ENCODE assay signal across 10 cellular contexts in the genomic region with DNA sequence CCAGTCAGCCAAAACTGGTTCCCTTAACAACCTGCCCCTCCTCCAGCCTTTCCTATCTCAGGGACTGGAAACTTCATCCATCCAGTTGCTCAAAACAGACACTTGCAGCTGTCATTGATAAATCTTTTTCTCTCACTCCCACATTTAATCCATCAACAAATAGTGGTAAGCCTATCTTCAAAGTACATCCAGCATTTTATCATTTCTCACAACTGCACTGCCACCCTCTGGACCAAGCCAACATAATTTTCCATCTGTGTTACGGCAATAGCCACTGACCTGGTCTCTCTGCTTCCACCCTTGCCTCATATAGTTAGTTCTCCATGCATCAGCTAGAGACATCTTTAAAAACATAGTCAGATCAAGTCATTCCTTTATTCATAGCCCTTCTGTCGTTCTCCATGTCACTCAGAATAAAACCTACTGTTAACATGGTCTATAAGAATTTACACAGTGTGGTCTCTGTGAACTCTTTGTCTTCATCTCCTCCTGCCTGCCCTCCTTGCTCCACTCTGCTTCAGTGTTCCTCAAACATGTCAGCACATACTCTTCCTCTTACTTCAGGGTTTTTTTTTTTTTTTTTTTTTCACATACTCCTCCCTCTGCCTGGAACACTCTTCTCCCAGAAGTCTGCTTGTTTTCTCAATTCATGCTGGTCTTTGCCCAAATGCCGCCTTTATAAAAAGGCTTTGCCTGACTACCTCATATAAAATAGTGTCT.
DNase-seq lines count a peak whose midpoint lies in the region; ATAC-seq and TF ChIP-seq lines count a peak whose summit lies in the region.
"Had no signal": no experiment of that assay in that cellular context is flagged by ENCODE, and none has a peak within 500 bp of the region (broad histone marks: within the 10 kb centered on the region; RNA-seq: fewer than 3 reads in every experiment).

No MANE protein-coding gene starts in this region.

- POLR2A ChIA-PET in WTC11 (lab: Charles Lee) = no interaction called here

- ATAC-seq in WTC11 = no peak
- no peak for ATAC-seq in GM21390 (IDR thresholded peaks at IDR 0.05; ENCODE audit: unreplicated experiment)

- no peak overlapping the region for H3K27ac Mint-ChIP-seq in WTC11

- DNase-seq in AG10803 (ENCODE audit: low read depth) (peak; percentile 2), SW480 (ENCODE audit: low spot score) (peak; percentile 10), kidney tubule cell (ENCODE audit: low spot score) (peak; percentile 4), WTC11 (ENCODE audit: low spot score) (no peak), germinal center (ENCODE audit: low spot score) (no peak)
- no peak for DNase-seq in activated CD4-positive, CD25-positive, alpha-beta regulatory T cell (lab: John Stamatoyannopoulos, UW)
- DNase-seq: amniotic stem cell had no signal

- H3K4me1 Mint-ChIP-seq in WTC11 = no peaks in the 10 kb centered on the region

- no peaks in the 10 kb centered on the region for H3K36me3 Mint-ChIP-seq in WTC11

- no peak overlapping the region for H3K4me3 ChIP-seq in AG10803 (ENCODE audit: low read length)
- H3K4me3 ChIP-seq: thoracic aorta had no signal

- CTCF ChIA-PET in WTC11 (lab: Charles Lee) = interaction anchor here (0.7 kb wide), 1 partner anchor 79 kb away, joined by 3 read pairs; no protein-coding TSS in a partner anchor

- no peak overlapping the region for H3K4me3 Mint-ChIP-seq in WTC11

- no peaks in the 10 kb centered on the region; the same call in 1 of the 2 replicates for H3K27me3 Mint-ChIP-seq in WTC11 (ENCODE audit: low read depth)

- peak; percentile 13; the same call in 1 of the 2 replicates for TF ChIP-seq CTCF in AG10803 (conservative IDR thresholded peaks at IDR 0.05; ENCODE audit: low read length)
- peak; percentile 31; the same call in 2 of the 3 replicates for TF ChIP-seq CTCF in GM12872 (IDR thresholded peaks at IDR 0.05; ENCODE audit: insufficient read depth, low read depth, low read length)
- no peak for TF ChIP-seq CTCF in WTC11 (IDR thresholded peaks at IDR 0.05)

- no peaks in the 10 kb centered on the region for H3K9me3 Mint-ChIP-seq in WTC11

TF ChIP-seq in WTC11, 78 proteins besides CTCF, POLR2A, EP300 and RAD21:
- TF ChIP-seq IRF2 (CRISPR knock-in tag; IDR thresholded peaks at IDR 0.05; ENCODE audit: borderline replicate concordance, low read depth) = no peak
- TF ChIP-seq NFATC4 (CRISPR knock-in tag; IDR thresholded peaks at IDR 0.05) = no peak
- TF ChIP-seq ELF4 (CRISPR knock-in tag; IDR thresholded peaks at IDR 0.05; ENCODE audit: low read depth) = no peak

Comparison
In these comparisons a context has a peak if more than half of its experiments do, and no peak if none do; other contexts are left out.
1. DNase-seq: peak in AG10803 (single experiment), SW480 (single experiment) and kidney tubule cell (single experiment); none in WTC11 (single experiment), activated CD4-positive, CD25-positive, alpha-beta regulatory T cell (0 of 4) and germinal center (single experiment).